Comparison of ENCODE assay signal across 8 cellular contexts in genomic region chr15:45522931-45523331, GRCh38. TPM values are rescaled to one million over a fixed set of nuclear protein-coding genes. Genes with fewer than 3 reads are reported as not detected.
A peak's percentile ranks its signal among the peaks of the same experiment; 100 is the strongest.
DNase-seq lines count a peak whose midpoint lies in the region; ATAC-seq and TF ChIP-seq lines count a peak whose summit lies in the region.

No MANE protein-coding gene starts in this region.

- intact Hi-C loops in MCF 10A (cut with micrococcal nuclease) = loop anchor here (1.0 to 2.0 kb wide), 3 partner anchors 64 to 88 kb away; partner anchors contain the start of gene BLOC1S6

- no peaks in the 10 kb centered on the region for H3K36me3 Mint-ChIP-seq in MCF 10A (ENCODE audit: insufficient read depth, unreplicated experiment)

- no peaks in the 10 kb centered on the region for H3K79me2 ChIP-seq in Karpas-422 (ENCODE audit: low read length)

- H3K9me3 ChIP-seq in ES-I3 (ENCODE audit: control insufficient read depth, insufficient read depth, low read length) (no peaks in the 10 kb centered on the region), Karpas-422 (ENCODE audit: low read length) (no peaks in the 10 kb centered on the region)

- H3K27ac ChIP-seq in Karpas-422 (ENCODE audit: low read length) (no peak overlapping the region), layer of hippocampus (ENCODE audit: low read depth, low read length) (peak overlapping the region; percentile 90)

- peak overlapping the region; percentile 26 for H3K4me2 ChIP-seq in Karpas-422 (ENCODE audit: low read depth, low read length, poor library complexity, severe bottlenecking)

- no peak overlapping the region; the same call in 1 of the 2 replicates for H3K4me3 ChIP-seq in Karpas-422 (ENCODE audit: low read length)

- H2AFZ ChIP-seq in Karpas-422 (ENCODE audit: low read length) = no peak overlapping the region

- ATAC-seq in GM18870 (IDR thresholded peaks at IDR 0.05; ENCODE audit: unreplicated experiment) (no peak), GM21737 (IDR thresholded peaks at IDR 0.05; ENCODE audit: unreplicated experiment) (no peak)

- no peaks in the 10 kb centered on the region for H3K9me2 ChIP-seq in Karpas-422 (replicated peaks; ENCODE audit: insufficient read depth, low read length)

- no peaks in the 10 kb centered on the region for H3K4me1 ChIP-seq in ES-I3 (ENCODE audit: insufficient read depth, low read length)
- H3K4me1 ChIP-seq in Karpas-422 (ENCODE audit: low read length) = peaks cover 11% of the 10 kb centered on the region

- H3K9me3 Mint-ChIP-seq in MCF 10A (ENCODE audit: unreplicated experiment) = no peaks in the 10 kb centered on the region

- CTCF ChIA-PET in MCF 10A (lab: Yijun Ruan, JAX) = interaction anchor here (1.3 to 1.9 kb wide), 2 partner anchors 14 to 91 kb away, joined by 4 to 5 read pairs; no protein-coding TSS in a partner anchor

- no peaks in the 10 kb centered on the region for H4K20me1 ChIP-seq in Karpas-422 (ENCODE audit: insufficient read depth, low read depth, low read length)

- no peaks in the 10 kb centered on the region for H3K36me3 ChIP-seq in ES-I3 (ENCODE audit: insufficient read depth, low read length)
- H3K36me3 ChIP-seq in Karpas-422 (ENCODE audit: insufficient read depth, low read length) = no peaks in the 10 kb centered on the region

- no peak overlapping the region for H3K27ac Mint-ChIP-seq in MCF 10A (ENCODE audit: low read depth, unreplicated experiment)

- no peaks in the 10 kb centered on the region; the same call in 1 of the 2 replicates for H3K27me3 ChIP-seq in Karpas-422 (ENCODE audit: low read length)
- no peaks in the 10 kb centered on the region for H3K27me3 ChIP-seq in layer of hippocampus (ENCODE audit: control insufficient read depth, insufficient read depth, low read length)

- TF ChIP-seq CTCF in MCF 10A (IDR thresholded peaks at IDR 0.05; ENCODE audit: unreplicated experiment) = no peak

- peaks cover 15% of the 10 kb centered on the region for H3K4me1 Mint-ChIP-seq in MCF 10A (ENCODE audit: insufficient read depth, unreplicated experiment)

- POLR2A ChIA-PET in MCF 10A (lab: Yijun Ruan, JAX) = interaction anchor here (1.1 kb wide), 1 partner anchor 69 kb away, joined by 3 read pairs; no protein-coding TSS in a partner anchor

- H3K4me3 Mint-ChIP-seq in MCF 10A (ENCODE audit: unreplicated experiment) = peak overlapping the region; percentile 89

- DNase-seq in Karpas-422 = no peak
- peak; percentile 17 for DNase-seq in MCF 10A (ENCODE audit: unreplicated experiment)
- DNase-seq in stromal cell of bone marrow (ENCODE audit: low read depth) = peak; percentile 13
- no peak for DNase-seq in stimulated activated CD4-positive, alpha-beta T cell treated with anti-CD3 and anti-CD28 coated beads, Interleukin-12 subunit alpha, Interleukin-12 subunit beta, amount 100 ng/mL, for 4 hours

- H3K9ac ChIP-seq in ES-I3 (ENCODE audit: low read depth, low read length) = peak overlapping the region; percentile 42; the same call in 1 of the 2 replicates
- H3K9ac ChIP-seq in Karpas-422 (ENCODE audit: low read length) = no peak overlapping the region

- H3K27me3 Mint-ChIP-seq in MCF 10A (ENCODE audit: insufficient read depth, unreplicated experiment) = no peaks in the 10 kb centered on the region

- no TSS peak for BruUV-seq in MCF 10A (replicated peaks; lab: Mats Ljungman, UMichigan)

RNA-seq across cellular contexts. Expression of gene SLC30A4, which starts 0.4 kb away (rescaled TPM):
- not detected in 2 replicates for total RNA-seq in Karpas-422 (2014; rRNA removed; shearing (Covaris generic); ENCODE audit: low replicate concordance)
- 3.4 and 3.8 TPM in 2 replicates for total RNA-seq in MCF 10A (2022)

Comparison
In these comparisons a context has a peak if more than half of its experiments do, and no peak if none do; other contexts are left out.
1. DNase-seq: peak in MCF 10A (single experiment) and stromal cell of bone marrow (single experiment); none in Karpas-422 (single experiment) and stimulated activated CD4-positive, alpha-beta T cell treated with anti-CD3 and anti-CD28 coated beads, Interleukin-12 subunit alpha, Interleukin-12 subunit beta, amount 100 ng/mL, for 4 hours (single experiment).